In the genomic region with DNA sequence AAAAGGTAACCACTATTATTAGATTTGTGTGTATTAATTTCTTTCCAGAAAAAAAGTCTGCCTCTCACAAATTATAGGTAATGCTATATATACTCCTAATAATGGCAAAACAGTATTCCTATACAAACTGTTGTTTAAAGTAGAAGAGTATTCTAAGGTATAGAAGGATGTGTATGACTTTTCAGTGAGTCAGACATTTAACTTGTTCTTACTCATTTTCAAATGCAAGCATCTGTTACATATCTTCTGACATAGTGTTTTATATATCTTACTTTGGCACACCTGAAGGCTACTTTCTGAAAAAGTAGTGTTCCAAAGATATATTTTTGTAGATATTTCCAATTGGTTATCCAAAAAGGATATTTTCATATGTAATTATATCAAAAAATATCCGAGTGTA, we compare ENCODE assay signal across 29 cellular contexts. TPM values are rescaled to one million over a fixed set of nuclear protein-coding genes. Genes with fewer than 3 reads are reported as not detected.
"Had no signal": no experiment of that assay in that cellular context is flagged by ENCODE, and none has a peak within 500 bp of the region (broad histone marks: within the 10 kb centered on the region; RNA-seq: fewer than 3 reads in every experiment).

No MANE protein-coding gene starts in this region.

- DNase-seq: activated CD4-positive, alpha-beta memory T cell treated with anti-CD3 and anti-CD28 coated beads for 36 hours; activated CD4-positive, alpha-beta T cell treated with anti-CD3 and anti-CD28 coated beads for 36 hours; activated CD4-positive, alpha-beta T cell treated with anti-CD3 and anti-CD28 coated beads, Interleukin-2, amount 10 ng/mL, durations not matched to agents 24 days and 14 days; activated CD4-positive, CD25-positive, alpha-beta regulatory T cell; activated CD4-positive, CD25-positive, alpha-beta regulatory T cell treated with anti-CD3 and anti-CD28 coated beads, Interleukin-2, amount 50 U/mL, for 72 hours; activated CD8-positive, alpha-beta memory T cell treated with anti-CD3 and anti-CD28 coated beads, Interleukin-2, amount 10 ng/mL, durations not matched to agents 7 days and 5 days; activated CD8-positive, alpha-beta memory T cell treated with anti-CD3 and anti-CD28 coated beads, Interleukin-2, amount 50 U/mL, for 4 hours; activated CD8-positive, alpha-beta T cell treated with anti-CD3 and anti-CD28 coated beads, Interleukin-2, amount 10 ng/mL, durations not matched to agents 7 days and 5 days; activated effector memory CD4-positive, alpha-beta T cell treated with anti-CD3 and anti-CD28 coated beads, Interleukin-2, amount 50 U/mL, for 16 hours; activated naive CD4-positive, alpha-beta T cell treated with anti-CD3 and anti-CD28 coated beads for 36 hours; activated naive CD8-positive, alpha-beta T cell treated with anti-CD3 and anti-CD28 coated beads, Interleukin-2, amount 10 ng/mL, durations not matched to agents 7 days and 5 days; activated T-cell treated with anti-CD3 and anti-CD28 coated beads, Interleukin-2, amount 50 U/mL, for 1 hour; activated T-cell treated with anti-CD3 and anti-CD28 coated beads, Interleukin-2, amount 50 U/mL, for 48 hours; dermis blood vessel endothelial cell; effector CD4-positive, alpha-beta T cell; effector memory CD8-positive, alpha-beta T cell; esophagus squamous epithelium; head of caudate nucleus; hippocampal formation; T-helper 17 cell; T1000 had no signal

- H3K4me1 ChIP-seq: breast epithelium had no signal

- H3K36me3 ChIP-seq: ascending aorta, breast epithelium, esophagus squamous epithelium had no signal

- H3K9me3 ChIP-seq: ascending aorta, breast epithelium, esophagus squamous epithelium had no signal

- H3K27ac ChIP-seq: ascending aorta, breast epithelium, coronary artery, epithelial cell of prostate, esophagus squamous epithelium had no signal

- H3K4me3 ChIP-seq: ascending aorta, breast epithelium, coronary artery, esophagus squamous epithelium had no signal

RNA-seq across cellular contexts. Expression of gene SLITRK5, which starts 3.5 kb away (rescaled TPM):
- total RNA-seq: activated CD4-positive, alpha-beta T cell treated with anti-CD3 and anti-CD28 coated beads for 36 hours; activated CD4-positive, alpha-beta T cell treated with anti-CD3 and anti-CD28 coated beads, Interleukin-2, amount 10 ng/mL, durations not matched to agents 24 days and 14 days; activated CD8-positive, alpha-beta memory T cell treated with anti-CD3 and anti-CD28 coated beads for 36 hours; activated CD8-positive, alpha-beta memory T cell treated with anti-CD3 and anti-CD28 coated beads, Interleukin-2, amount 10 ng/mL, durations not matched to agents 7 days and 5 days; activated CD8-positive, alpha-beta T cell treated with anti-CD3 and anti-CD28 coated beads, Interleukin-2, amount 10 ng/mL, durations not matched to agents 7 days and 5 days; activated naive CD4-positive, alpha-beta T cell treated with anti-CD3 and anti-CD28 coated beads for 36 hours; activated naive CD4-positive, alpha-beta T cell treated with anti-CD3 and anti-CD28 coated beads, Interleukin-2, amount 50 U/mL, for 72 hours; activated naive CD8-positive, alpha-beta T cell treated with anti-CD3 and anti-CD28 coated beads, Interleukin-2, amount 10 ng/mL, durations not matched to agents 7 days and 5 days; activated T-helper 1 cell treated with anti-CD3 and anti-CD28 coated beads, Interleukin-12 subunit alpha, Interleukin-12 subunit beta, Interleukin-2, Interleukin-4 antibody, amounts not matched to agents 30 ng/mL and 10 ng/mL and 1 ng/mL, durations not matched to agents 14 hours and 24 hours and 36 hours; activated T-helper 2 cell treated with anti-CD3 and anti-CD28 coated beads, Interferon-gamma antibody, Interleukin-2, Interleukin-4, amounts not matched to agents 10 μg/mL and 5 μg/mL and 100 μg/mL, durations not matched to agents 14 hours and 24 hours and 36 hours; ascending aorta; dermis blood vessel endothelial cell had no signal
